Comparison of ENCODE assay signal across 1 cellular context in the genomic region with DNA sequence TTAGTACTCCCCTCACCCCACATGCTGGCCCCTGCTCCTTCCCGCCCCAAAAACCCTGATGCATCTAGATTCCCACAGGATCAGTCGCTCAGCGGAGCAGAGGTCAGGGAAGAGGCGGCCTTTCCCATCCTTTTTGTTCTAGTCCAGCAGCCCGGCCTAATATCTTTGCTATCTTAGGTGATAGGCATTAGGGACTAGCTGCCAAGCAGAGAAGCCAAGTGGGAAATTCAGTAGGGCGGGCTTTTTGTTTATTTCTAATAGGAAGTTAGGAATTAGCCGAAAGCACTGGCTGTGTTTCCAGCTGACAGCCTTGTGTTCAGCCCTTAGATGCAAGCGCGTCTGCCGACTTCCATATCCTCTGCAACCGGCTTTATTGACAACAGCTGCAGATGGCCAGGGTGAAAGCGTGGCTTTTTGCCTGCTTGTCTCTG.
TF ChIP-seq lines count a peak whose summit lies in the region.

No MANE protein-coding gene starts in this region.

TF ChIP-seq in SK-N-SH treated with all-trans-retinoic acid at 6 μM for 48 hours, 23 proteins besides CTCF, POLR2A, EP300 and RAD21 (continued from another document):
- TF ChIP-seq, protein P1, sequence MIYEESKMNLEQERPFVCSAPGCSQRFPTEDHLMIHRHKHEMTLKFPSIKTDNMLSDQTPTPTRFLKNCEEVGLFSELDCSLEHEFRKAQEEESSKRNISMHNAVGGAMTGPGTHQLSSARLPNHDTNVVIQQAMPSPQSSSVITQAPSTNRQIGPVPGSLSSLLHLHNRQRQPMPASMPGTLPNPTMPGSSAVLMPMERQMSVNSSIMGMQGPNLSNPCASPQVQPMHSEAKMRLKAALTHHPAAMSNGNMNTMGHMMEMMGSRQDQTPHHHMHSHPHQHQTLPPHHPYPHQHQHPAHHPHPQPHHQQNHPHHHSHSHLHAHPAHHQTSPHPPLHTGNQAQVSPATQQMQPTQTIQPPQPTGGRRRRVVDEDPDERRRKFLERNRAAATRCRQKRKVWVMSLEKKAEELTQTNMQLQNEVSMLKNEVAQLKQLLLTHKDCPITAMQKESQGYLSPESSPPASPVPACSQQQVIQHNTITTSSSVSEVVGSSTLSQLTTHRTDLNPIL (CRISPR knock-in tag; IDR thresholded peaks at IDR 0.05; ENCODE audit: low read depth): no peak
- TF ChIP-seq ZFP30 (CRISPR knock-in tag; IDR thresholded peaks at IDR 0.05) (no peak), ZNF8 (CRISPR knock-in tag; IDR thresholded peaks at IDR 0.05) (no peak), OSR1 (CRISPR knock-in tag; IDR thresholded peaks at IDR 0.05) (no peak), ZNF70 (CRISPR knock-in tag; IDR thresholded peaks at IDR 0.05) (no peak), ZFP3 (CRISPR knock-in tag; IDR thresholded peaks at IDR 0.05) (no peak), TOX (CRISPR knock-in tag; IDR thresholded peaks at IDR 0.05; ENCODE audit: borderline replicate concordance) (no peak), SNAI2 (CRISPR knock-in tag; IDR thresholded peaks at IDR 0.05) (no peak)
